In the genomic region with DNA sequence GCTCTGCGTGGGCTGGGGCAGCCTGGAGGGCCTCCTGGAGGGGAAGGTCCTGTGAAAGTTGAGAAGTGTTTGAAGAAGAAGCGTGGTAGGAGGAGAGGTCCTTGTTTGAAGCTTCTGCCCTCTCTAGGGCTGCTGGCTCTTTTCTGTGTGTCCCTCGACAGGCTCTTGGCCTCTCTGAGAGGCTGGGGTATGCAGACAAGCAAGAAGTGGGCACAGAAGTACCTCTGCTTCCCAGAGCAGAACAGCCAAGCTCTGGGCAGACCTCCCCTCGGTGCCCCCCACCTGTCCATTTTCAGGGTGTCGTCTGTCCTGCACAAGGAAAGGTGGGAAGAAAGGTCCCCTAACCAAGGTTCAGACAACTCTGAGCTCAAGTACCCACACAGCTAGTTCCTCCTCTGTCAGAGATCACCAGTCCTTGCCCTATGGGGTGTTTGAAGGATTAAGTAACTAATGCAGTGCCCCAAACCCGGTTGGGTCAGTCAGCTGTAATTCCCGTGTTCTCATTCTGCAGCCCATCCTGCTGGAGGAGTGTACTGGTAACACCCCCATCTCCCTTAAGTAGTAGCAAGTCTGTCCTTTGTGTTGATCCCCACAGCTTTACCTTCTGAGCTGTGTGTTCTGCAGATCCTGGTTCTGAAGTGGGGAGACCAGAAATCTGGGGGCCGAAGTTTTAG, we compare ENCODE assay signal across 10 cellular contexts. TPM values are rescaled to one million over a fixed set of nuclear protein-coding genes. Genes with fewer than 3 reads are reported as not detected.
A peak's percentile ranks its signal among the peaks of the same experiment; 100 is the strongest.
DNase-seq lines count a peak whose midpoint lies in the region; ATAC-seq and TF ChIP-seq lines count a peak whose summit lies in the region.
"Had no signal": no experiment of that assay in that cellular context is flagged by ENCODE, and none has a peak within 500 bp of the region (broad histone marks: within the 10 kb centered on the region; RNA-seq: fewer than 3 reads in every experiment).

No MANE protein-coding gene starts in this region.

- H3K36me3 ChIP-seq in BLaER1: peaks cover 12% of the 10 kb centered on the region
- H3K36me3 ChIP-seq in HEK293 (ENCODE audit: control insufficient read depth in 2 of 2, insufficient read depth in 1 of 2, low read length in 2 of 2): peaks cover 0 to 30% of the 10 kb centered on the region in 2 experiments; a peak in 1 of 3 replicates
- no peaks in the 10 kb centered on the region for H3K36me3 ChIP-seq in muscle layer of duodenum (ENCODE audit: control insufficient read depth in 1 of 2, insufficient read depth in 2 of 2, low read length in 2 of 2)

- no peak for ATAC-seq in HG02981 (IDR thresholded peaks at IDR 0.05; ENCODE audit: unreplicated experiment)

- CTCF ChIA-PET in HEK293 (lab: Yijun Ruan, JAX): interaction anchor here (0.6 to 25.7 kb wide), 30 partner anchors 10 to 865 kb away, joined by 3 to 649 read pairs (median 4); partner anchors contain the start of genes CSK and ULK3

- H3K27me3 ChIP-seq in BLaER1: no peaks in the 10 kb centered on the region
- no peaks in the 10 kb centered on the region for H3K27me3 ChIP-seq in muscle layer of duodenum (ENCODE audit: low read depth, low read length)

- POLR2A ChIA-PET in HEK293 (lab: Yijun Ruan, JAX): interaction anchor here (0.5 to 1.4 kb wide), 6 partner anchors 9 to 248 kb away, joined by 3 to 4 read pairs (median 3); partner anchors contain the start of gene MPI

- peak overlapping the region; percentile 99 for H3K27ac Mint-ChIP-seq in activated naive CD8-positive, alpha-beta T cell treated with anti-CD3 and anti-CD28 coated beads for 36 hours

- H3K36me3 Mint-ChIP-seq in activated naive CD8-positive, alpha-beta T cell treated with anti-CD3 and anti-CD28 coated beads for 36 hours: peaks cover 64% of the 10 kb centered on the region

- peaks cover 65% of the 10 kb centered on the region for H3K4me1 Mint-ChIP-seq in activated naive CD8-positive, alpha-beta T cell treated with anti-CD3 and anti-CD28 coated beads for 36 hours

- H3K4me1 ChIP-seq in BLaER1 (peaks cover 99% of the 10 kb centered on the region), HEK293 (ENCODE audit: control insufficient read depth, insufficient read depth, low read length) (peaks cover 62% of the 10 kb centered on the region), muscle layer of duodenum (ENCODE audit: control insufficient read depth in 1 of 2, insufficient read depth in 2 of 2, low read length in 2 of 2) (peaks cover 63 to 95% of the 10 kb centered on the region in 2 donors)

- TF ChIP-seq CTCF in HEK293 (tag by site-specific recombination; IDR thresholded peaks at IDR 0.05): no peak

- H4K20me1 ChIP-seq in BLaER1: peaks cover 98% of the 10 kb centered on the region

- H3K27me3 Mint-ChIP-seq in activated naive CD8-positive, alpha-beta T cell treated with anti-CD3 and anti-CD28 coated beads for 36 hours: no peaks in the 10 kb centered on the region

- no peaks in the 10 kb centered on the region for H3K9me3 Mint-ChIP-seq in activated naive CD8-positive, alpha-beta T cell treated with anti-CD3 and anti-CD28 coated beads for 36 hours

- peak overlapping the region; percentile 78 for H3K9ac ChIP-seq in BLaER1

- H3K4me2 ChIP-seq in BLaER1: peak overlapping the region; percentile 99

- H3K27ac ChIP-seq in BLaER1 (peak overlapping the region; percentile 89), HEK293 (ENCODE audit: extremely low read depth, low read depth, low read length) (peak overlapping the region; percentile 35; the same call in 1 of the 2 replicates), muscle layer of duodenum (ENCODE audit: low read length) (peak overlapping the region; percentile 73)

- peak overlapping the region; percentile 64 for H3K4me3 ChIP-seq in BLaER1
- no peak overlapping the region for H3K4me3 ChIP-seq in HEK293 (ENCODE audit: low read depth, low read length)
- H3K4me3 ChIP-seq in muscle layer of duodenum (ENCODE audit: low read depth in 1 of 2, low read length in 2 of 2): peak overlapping the region; percentile 9 to 34

- no peaks in the 10 kb centered on the region for H3K9me3 ChIP-seq in BLaER1
- no peaks in the 10 kb centered on the region for H3K9me3 ChIP-seq in HEK293 (ENCODE audit: control insufficient read depth, insufficient read depth, low read depth, low read length)
- no peaks in the 10 kb centered on the region for H3K9me3 ChIP-seq in muscle layer of duodenum (ENCODE audit: control insufficient read depth in 1 of 2, low read length in 2 of 2)

- DNase-seq in activated naive CD8-positive, alpha-beta T cell treated with anti-CD3 and anti-CD28 coated beads for 36 hours: no peak
- DNase-seq in NCI-H446 (lab: John Stamatoyannopoulos, UW): no peak
- DNase-seq in DMS79 treated with DMSO at 0.1 percent for 48 hours (lab: John Stamatoyannopoulos, UW): no peak
- DNase-seq in NCI-H187 treated with DMSO at 0.1 percent for 48 hours (lab: John Stamatoyannopoulos, UW): no peak
- DNase-seq: NCI-H1092 treated with DMSO at 0.1 percent for 48 hours had no signal

- peak overlapping the region; percentile 89 for H3K4me3 Mint-ChIP-seq in activated naive CD8-positive, alpha-beta T cell treated with anti-CD3 and anti-CD28 coated beads for 36 hours

TF ChIP-seq in HEK293, 187 proteins besides CTCF, POLR2A, EP300 and RAD21 (continues in another document):
- TF ChIP-seq ZNF660 (tag by site-specific recombination; IDR thresholded peaks at IDR 0.05): 0 out of 2 replicates have a peak, but pooled peaks have one; percentile 5
- TF ChIP-seq, protein P1, sequence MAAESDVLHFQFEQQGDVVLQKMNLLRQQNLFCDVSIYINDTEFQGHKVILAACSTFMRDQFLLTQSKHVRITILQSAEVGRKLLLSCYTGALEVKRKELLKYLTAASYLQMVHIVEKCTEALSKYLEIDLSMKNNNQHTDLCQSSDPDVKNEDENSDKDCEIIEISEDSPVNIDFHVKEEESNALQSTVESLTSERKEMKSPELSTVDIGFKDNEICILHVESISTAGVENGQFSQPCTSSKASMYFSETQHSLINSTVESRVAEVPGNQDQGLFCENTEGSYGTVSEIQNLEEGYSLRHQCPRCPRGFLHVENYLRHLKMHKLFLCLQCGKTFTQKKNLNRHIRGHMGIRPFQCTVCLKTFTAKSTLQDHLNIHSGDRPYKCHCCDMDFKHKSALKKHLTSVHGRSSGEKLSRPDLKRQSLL (tag by site-specific recombination; IDR thresholded peaks at IDR 0.05): no peak
- 0 out of 2 replicates have a peak, but pooled peaks have one; percentile 35 for TF ChIP-seq ZNF18 (tag by site-specific recombination; IDR thresholded peaks at IDR 0.05)
- no peak for TF ChIP-seq ZNF292 (tag by site-specific recombination; IDR thresholded peaks at IDR 0.05; ENCODE audit: borderline replicate concordance, low read depth)
- TF ChIP-seq, protein P2, sequence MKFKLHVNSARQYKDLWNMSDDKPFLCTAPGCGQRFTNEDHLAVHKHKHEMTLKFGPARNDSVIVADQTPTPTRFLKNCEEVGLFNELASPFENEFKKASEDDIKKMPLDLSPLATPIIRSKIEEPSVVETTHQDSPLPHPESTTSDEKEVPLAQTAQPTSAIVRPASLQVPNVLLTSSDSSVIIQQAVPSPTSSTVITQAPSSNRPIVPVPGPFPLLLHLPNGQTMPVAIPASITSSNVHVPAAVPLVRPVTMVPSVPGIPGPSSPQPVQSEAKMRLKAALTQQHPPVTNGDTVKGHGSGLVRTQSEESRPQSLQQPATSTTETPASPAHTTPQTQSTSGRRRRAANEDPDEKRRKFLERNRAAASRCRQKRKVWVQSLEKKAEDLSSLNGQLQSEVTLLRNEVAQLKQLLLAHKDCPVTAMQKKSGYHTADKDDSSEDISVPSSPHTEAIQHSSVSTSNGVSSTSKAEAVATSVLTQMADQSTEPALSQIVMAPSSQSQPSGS (tag by site-specific recombination; IDR thresholded peaks at IDR 0.05; ENCODE audit: low read depth): no peak
- peak; percentile 50 for TF ChIP-seq ZNF398 (tag by site-specific recombination; IDR thresholded peaks at IDR 0.05)
- TF ChIP-seq ZBTB48 (tag by site-specific recombination; IDR thresholded peaks at IDR 0.05): peak; percentile 4; the same call in 1 of the 2 replicates
- TF ChIP-seq ZIC2 (tag by site-specific recombination; IDR thresholded peaks at IDR 0.05): peak; percentile 89; the same call in 1 of the 2 replicates
- 0 out of 2 replicates have a peak, but pooled peaks have one; percentile 28 for TF ChIP-seq PRDM1 (tag by site-specific recombination; IDR thresholded peaks at IDR 0.05)
- 0 out of 2 replicates have a peak, but pooled peaks have one; percentile 1 for TF ChIP-seq GLIS1 (tag by site-specific recombination; IDR thresholded peaks at IDR 0.05)

RNA-seq across cellular contexts. Expression of gene CSK, which starts 6.3 kb away (rescaled TPM):
- total RNA-seq in activated naive CD8-positive, alpha-beta T cell treated with anti-CD3 and anti-CD28 coated beads for 36 hours: 100 to 1,000 TPM; 308 to 310 TPM

RNA-seq across cellular contexts. Expression of gene LMAN1L, which starts 24.5 kb away (rescaled TPM):
- total RNA-seq in activated naive CD8-positive, alpha-beta T cell treated with anti-CD3 and anti-CD28 coated beads for 36 hours: under 1 TPM; 0.14 to 0.33 TPM

RNA-seq across cellular contexts. Expression of gene CPLX3, which starts 38.2 kb away (rescaled TPM):
- under 1 TPM in 1 of 2 experiments, not detected in 1; 0.19 TPM for total RNA-seq in activated naive CD8-positive, alpha-beta T cell treated with anti-CD3 and anti-CD28 coated beads for 36 hours
- total RNA-seq: H4 had no signal

RNA-seq across cellular contexts. Expression of gene CYP1A2, which starts 39.5 kb away (rescaled TPM):
- total RNA-seq in activated naive CD8-positive, alpha-beta T cell treated with anti-CD3 and anti-CD28 coated beads for 36 hours: not detected
- total RNA-seq: H4 had no signal

RNA-seq across cellular contexts. Expression of gene ULK3, which starts 54.8 kb away (rescaled TPM):
- 10 to 100 TPM; 41.1 to 49.9 TPM for total RNA-seq in activated naive CD8-positive, alpha-beta T cell treated with anti-CD3 and anti-CD28 coated beads for 36 hours

Comparison
In these comparisons a context has a peak if more than half of its experiments do, and no peak if none do; other contexts are left out.
1. H3K27ac ChIP-seq: peak in every context shown above with its lines; median percentile 89 in BLaER1; 73 in muscle layer of duodenum; 35 in HEK293.